Comparison of ENCODE assay signal across 21 cellular contexts in the genomic region with DNA sequence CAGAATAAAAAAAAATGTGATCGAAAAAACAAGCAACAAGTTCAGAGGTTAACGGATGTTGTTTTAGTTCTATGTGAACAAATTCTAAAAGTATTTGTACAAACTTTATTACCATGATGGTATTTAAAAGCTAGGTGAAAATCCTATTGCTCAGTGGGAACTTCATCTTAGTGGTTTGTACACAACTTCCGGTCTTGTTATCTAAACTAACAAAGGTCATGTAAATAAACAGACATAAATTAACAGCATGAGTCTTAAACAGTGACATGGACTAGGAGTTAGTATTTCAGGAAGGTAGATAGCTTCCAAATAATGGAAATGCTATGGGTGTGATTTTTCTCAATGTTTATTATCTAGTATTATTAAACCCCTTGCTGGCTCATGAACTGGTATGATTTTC.
A peak's percentile ranks its signal among the peaks of the same experiment; 100 is the strongest.
DNase-seq lines count a peak whose midpoint lies in the region; FAIRE-seq and TF ChIP-seq lines count a peak whose summit lies in the region.
"Had no signal": no experiment of that assay in that cellular context is flagged by ENCODE, and none has a peak within 500 bp of the region (broad histone marks: within the 10 kb centered on the region; RNA-seq: fewer than 3 reads in every experiment).

No MANE protein-coding gene starts in this region.

- H3K4me3 ChIP-seq in smooth muscle cell = no peak overlapping the region
- H3K4me3 ChIP-seq: skin epidermis had no signal

- FAIRE-seq in G401.6 (lab: Jason Lieb, UNC) = peak; percentile 100
- FAIRE-seq: HTR-8/SVneo had no signal

- WGBS in smooth muscle cell (ENCODE audit: low lambda C conversion rate) = 65% methylated on average over 3 of the region's 3 CpGs

- H3F3A ChIP-seq in smooth muscle cell (ENCODE audit: low read depth) = peaks cover 5% of the 10 kb centered on the region

- peaks cover 23% of the 10 kb centered on the region for H3K4me1 ChIP-seq in smooth muscle cell (ENCODE audit: low read depth)

- peak overlapping the region; percentile 64 for H3K4me2 ChIP-seq in smooth muscle cell

- H2AFZ ChIP-seq in smooth muscle cell (ENCODE audit: low read depth) = no peak overlapping the region

- no peaks in the 10 kb centered on the region for H3K36me3 ChIP-seq in smooth muscle cell (ENCODE audit: low read depth)

- TF ChIP-seq CTCF in smooth muscle cell (IDR thresholded peaks at IDR 0.05; ENCODE audit: borderline replicate concordance, insufficient read depth, poor library complexity, severe bottlenecking) = no peak

- no peaks in the 10 kb centered on the region for H4K20me1 ChIP-seq in smooth muscle cell (ENCODE audit: low read depth)

- H3K79me2 ChIP-seq in smooth muscle cell (ENCODE audit: low read depth) = no peaks in the 10 kb centered on the region

- DNase-seq in LoVo (ENCODE audit: low spot score) (peak; percentile 46), epithelial cell of prostate (ENCODE audit: low read depth, low spot score) (no peak), smooth muscle cell (lab: John Stamatoyannopoulos, UW; ENCODE audit: unreplicated experiment) (no peak), SKM-1 treated with dmso at 0.1 percent for 144 hours (lab: John Stamatoyannopoulos, UW; ENCODE audit: unreplicated experiment) (no peak), DMS79 (lab: John Stamatoyannopoulos, UW) (no peak), ecto neural progenitor cell (ENCODE audit: low spot score) (no peak)
- DNase-seq: activated CD4-positive, alpha-beta T cell treated with anti-CD3 and anti-CD28 coated beads, Interleukin-2, amount 50 U/mL, for 1 hour; activated CD8-positive, alpha-beta memory T cell treated with anti-CD3 and anti-CD28 coated beads, Interleukin-2, amount 50 U/mL, for 4 hours; activated naive CD8-positive, alpha-beta T cell treated with anti-CD3 and anti-CD28 coated beads for 36 hours; effector CD8-positive, alpha-beta T cell; glutamatergic neuron; NCI-H2081; NCI-H446 treated with DMSO at 0.1 percent for 48 hours; nucleus accumbens; RPMI8226; SK-N-SH; stimulated activated CD4-positive, alpha-beta T cell treated with anti-CD3 and anti-CD28 coated beads, Interleukin-4, amount 100 ng/mL, for 24 hours; stimulated activated naive CD4-positive, alpha-beta T cell treated with Interleukin-2 at 50 U/mL for 16 hours had no signal

- peak overlapping the region; percentile 74 for H3K27ac ChIP-seq in epithelial cell of prostate
- no peak overlapping the region for H3K27ac ChIP-seq in smooth muscle cell (ENCODE audit: low read depth)
- H3K27ac ChIP-seq: skin epidermis had no signal

- no peaks in the 10 kb centered on the region for H3K9me3 ChIP-seq in smooth muscle cell (replicated peaks; ENCODE audit: low read depth)
- H3K9me3 ChIP-seq: SK-N-SH had no signal

- no peak overlapping the region for H3K9ac ChIP-seq in smooth muscle cell (ENCODE audit: low read depth)
- H3K9ac ChIP-seq: SK-N-SH had no signal

- no peaks in the 10 kb centered on the region for H3K27me3 ChIP-seq in smooth muscle cell (ENCODE audit: low read depth)
